In genomic region chrX:68827848-68828562, GRCh38 we compare ENCODE assay signal across 2 cellular contexts.
TF ChIP-seq lines count a peak whose summit lies in the region.

No MANE protein-coding gene starts in this region.

TF ChIP-seq in HCT116, 20 proteins besides CTCF, POLR2A, EP300 and RAD21 (continued from another document):
- TF ChIP-seq TCF7L2 (IDR thresholded peaks at IDR 0.05; ENCODE audit: borderline replicate concordance, extremely low read depth, insufficient read depth, insufficient read length) (no peak), JUND (IDR thresholded peaks at IDR 0.05) (no peak), ATF3 (IDR thresholded peaks at IDR 0.05) (no peak), EZH2phosphoT487 (IDR thresholded peaks at IDR 0.05; ENCODE audit: borderline replicate concordance) (no peak), MAX (IDR thresholded peaks at IDR 0.05) (no peak), ELF1 (IDR thresholded peaks at IDR 0.05; ENCODE audit: borderline replicate concordance, low read depth) (no peak), EZH2 (IDR thresholded peaks at IDR 0.05) (no peak), SP1 (IDR thresholded peaks at IDR 0.05; ENCODE audit: low read depth) (no peak), EGR1 (IDR thresholded peaks at IDR 0.05; ENCODE audit: low read depth) (no peak)

TF ChIP-seq in WTC11, 78 proteins besides CTCF, POLR2A, EP300 and RAD21 (continued from another document):
- TF ChIP-seq, protein P1, sequence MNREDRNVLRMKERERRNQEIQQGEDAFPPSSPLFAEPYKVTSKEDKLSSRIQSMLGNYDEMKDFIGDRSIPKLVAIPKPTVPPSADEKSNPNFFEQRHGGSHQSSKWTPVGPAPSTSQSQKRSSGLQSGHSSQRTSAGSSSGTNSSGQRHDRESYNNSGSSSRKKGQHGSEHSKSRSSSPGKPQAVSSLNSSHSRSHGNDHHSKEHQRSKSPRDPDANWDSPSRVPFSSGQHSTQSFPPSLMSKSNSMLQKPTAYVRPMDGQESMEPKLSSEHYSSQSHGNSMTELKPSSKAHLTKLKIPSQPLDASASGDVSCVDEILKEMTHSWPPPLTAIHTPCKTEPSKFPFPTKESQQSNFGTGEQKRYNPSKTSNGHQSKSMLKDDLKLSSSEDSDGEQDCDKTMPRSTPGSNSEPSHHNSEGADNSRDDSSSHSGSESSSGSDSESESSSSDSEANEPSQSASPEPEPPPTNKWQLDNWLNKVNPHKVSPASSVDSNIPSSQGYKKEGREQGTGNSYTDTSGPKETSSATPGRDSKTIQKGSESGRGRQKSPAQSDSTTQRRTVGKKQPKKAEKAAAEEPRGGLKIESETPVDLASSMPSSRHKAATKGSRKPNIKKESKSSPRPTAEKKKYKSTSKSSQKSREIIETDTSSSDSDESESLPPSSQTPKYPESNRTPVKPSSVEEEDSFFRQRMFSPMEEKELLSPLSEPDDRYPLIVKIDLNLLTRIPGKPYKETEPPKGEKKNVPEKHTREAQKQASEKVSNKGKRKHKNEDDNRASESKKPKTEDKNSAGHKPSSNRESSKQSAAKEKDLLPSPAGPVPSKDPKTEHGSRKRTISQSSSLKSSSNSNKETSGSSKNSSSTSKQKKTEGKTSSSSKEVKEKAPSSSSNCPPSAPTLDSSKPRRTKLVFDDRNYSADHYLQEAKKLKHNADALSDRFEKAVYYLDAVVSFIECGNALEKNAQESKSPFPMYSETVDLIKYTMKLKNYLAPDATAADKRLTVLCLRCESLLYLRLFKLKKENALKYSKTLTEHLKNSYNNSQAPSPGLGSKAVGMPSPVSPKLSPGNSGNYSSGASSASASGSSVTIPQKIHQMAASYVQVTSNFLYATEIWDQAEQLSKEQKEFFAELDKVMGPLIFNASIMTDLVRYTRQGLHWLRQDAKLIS (CRISPR knock-in tag; IDR thresholded peaks at IDR 0.05; ENCODE audit: borderline replicate concordance): no peak
- TF ChIP-seq, protein P2, sequence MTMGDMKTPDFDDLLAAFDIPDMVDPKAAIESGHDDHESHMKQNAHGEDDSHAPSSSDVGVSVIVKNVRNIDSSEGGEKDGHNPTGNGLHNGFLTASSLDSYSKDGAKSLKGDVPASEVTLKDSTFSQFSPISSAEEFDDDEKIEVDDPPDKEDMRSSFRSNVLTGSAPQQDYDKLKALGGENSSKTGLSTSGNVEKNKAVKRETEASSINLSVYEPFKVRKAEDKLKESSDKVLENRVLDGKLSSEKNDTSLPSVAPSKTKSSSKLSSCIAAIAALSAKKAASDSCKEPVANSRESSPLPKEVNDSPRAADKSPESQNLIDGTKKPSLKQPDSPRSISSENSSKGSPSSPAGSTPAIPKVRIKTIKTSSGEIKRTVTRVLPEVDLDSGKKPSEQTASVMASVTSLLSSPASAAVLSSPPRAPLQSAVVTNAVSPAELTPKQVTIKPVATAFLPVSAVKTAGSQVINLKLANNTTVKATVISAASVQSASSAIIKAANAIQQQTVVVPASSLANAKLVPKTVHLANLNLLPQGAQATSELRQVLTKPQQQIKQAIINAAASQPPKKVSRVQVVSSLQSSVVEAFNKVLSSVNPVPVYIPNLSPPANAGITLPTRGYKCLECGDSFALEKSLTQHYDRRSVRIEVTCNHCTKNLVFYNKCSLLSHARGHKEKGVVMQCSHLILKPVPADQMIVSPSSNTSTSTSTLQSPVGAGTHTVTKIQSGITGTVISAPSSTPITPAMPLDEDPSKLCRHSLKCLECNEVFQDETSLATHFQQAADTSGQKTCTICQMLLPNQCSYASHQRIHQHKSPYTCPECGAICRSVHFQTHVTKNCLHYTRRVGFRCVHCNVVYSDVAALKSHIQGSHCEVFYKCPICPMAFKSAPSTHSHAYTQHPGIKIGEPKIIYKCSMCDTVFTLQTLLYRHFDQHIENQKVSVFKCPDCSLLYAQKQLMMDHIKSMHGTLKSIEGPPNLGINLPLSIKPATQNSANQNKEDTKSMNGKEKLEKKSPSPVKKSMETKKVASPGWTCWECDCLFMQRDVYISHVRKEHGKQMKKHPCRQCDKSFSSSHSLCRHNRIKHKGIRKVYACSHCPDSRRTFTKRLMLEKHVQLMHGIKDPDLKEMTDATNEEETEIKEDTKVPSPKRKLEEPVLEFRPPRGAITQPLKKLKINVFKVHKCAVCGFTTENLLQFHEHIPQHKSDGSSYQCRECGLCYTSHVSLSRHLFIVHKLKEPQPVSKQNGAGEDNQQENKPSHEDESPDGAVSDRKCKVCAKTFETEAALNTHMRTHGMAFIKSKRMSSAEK (CRISPR knock-in tag; IDR thresholded peaks at IDR 0.05; ENCODE audit: borderline replicate concordance): no peak
- TF ChIP-seq EMX1 (CRISPR knock-in tag; IDR thresholded peaks at IDR 0.05) (no peak), ZNF423 (CRISPR knock-in tag; IDR thresholded peaks at IDR 0.05) (no peak), ZNF121 (CRISPR knock-in tag; IDR thresholded peaks at IDR 0.05) (no peak)
- TF ChIP-seq, protein P3, sequence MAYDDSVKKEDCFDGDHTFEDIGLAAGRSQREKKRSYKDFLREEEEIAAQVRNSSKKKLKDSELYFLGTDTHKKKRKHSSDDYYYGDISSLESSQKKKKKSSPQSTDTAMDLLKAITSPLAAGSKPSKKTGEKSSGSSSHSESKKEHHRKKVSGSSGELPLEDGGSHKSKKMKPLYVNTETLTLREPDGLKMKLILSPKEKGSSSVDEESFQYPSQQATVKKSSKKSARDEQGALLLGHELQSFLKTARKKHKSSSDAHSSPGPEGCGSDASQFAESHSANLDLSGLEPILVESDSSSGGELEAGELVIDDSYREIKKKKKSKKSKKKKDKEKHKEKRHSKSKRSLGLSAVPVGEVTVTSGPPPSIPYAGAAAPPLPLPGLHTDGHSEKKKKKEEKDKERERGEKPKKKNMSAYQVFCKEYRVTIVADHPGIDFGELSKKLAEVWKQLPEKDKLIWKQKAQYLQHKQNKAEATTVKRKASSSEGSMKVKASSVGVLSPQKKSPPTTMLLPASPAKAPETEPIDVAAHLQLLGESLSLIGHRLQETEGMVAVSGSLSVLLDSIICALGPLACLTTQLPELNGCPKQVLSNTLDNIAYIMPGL (CRISPR knock-in tag; IDR thresholded peaks at IDR 0.05): no peak
- TF ChIP-seq, protein P4, sequence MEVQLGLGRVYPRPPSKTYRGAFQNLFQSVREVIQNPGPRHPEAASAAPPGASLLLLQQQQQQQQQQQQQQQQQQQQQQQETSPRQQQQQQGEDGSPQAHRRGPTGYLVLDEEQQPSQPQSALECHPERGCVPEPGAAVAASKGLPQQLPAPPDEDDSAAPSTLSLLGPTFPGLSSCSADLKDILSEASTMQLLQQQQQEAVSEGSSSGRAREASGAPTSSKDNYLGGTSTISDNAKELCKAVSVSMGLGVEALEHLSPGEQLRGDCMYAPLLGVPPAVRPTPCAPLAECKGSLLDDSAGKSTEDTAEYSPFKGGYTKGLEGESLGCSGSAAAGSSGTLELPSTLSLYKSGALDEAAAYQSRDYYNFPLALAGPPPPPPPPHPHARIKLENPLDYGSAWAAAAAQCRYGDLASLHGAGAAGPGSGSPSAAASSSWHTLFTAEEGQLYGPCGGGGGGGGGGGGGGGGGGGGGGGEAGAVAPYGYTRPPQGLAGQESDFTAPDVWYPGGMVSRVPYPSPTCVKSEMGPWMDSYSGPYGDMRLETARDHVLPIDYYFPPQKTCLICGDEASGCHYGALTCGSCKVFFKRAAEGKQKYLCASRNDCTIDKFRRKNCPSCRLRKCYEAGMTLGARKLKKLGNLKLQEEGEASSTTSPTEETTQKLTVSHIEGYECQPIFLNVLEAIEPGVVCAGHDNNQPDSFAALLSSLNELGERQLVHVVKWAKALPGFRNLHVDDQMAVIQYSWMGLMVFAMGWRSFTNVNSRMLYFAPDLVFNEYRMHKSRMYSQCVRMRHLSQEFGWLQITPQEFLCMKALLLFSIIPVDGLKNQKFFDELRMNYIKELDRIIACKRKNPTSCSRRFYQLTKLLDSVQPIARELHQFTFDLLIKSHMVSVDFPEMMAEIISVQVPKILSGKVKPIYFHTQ (CRISPR knock-in tag; IDR thresholded peaks at IDR 0.05): no peak
